1 cellular context compared by ENCODE assay signal in genomic region chr6:161313475-161313874, GRCh38.
A peak's percentile ranks its signal among the peaks of the same experiment; 100 is the strongest.
TF ChIP-seq lines count a peak whose summit lies in the region.

No MANE protein-coding gene starts in this region.

TF ChIP-seq in K562, 482 proteins besides CTCF, POLR2A, EP300 and RAD21 (continued from another document):
- 0 out of 2 replicates have a peak, but pooled peaks have one; percentile 14 for TF ChIP-seq HMBOX1 (IDR thresholded peaks at IDR 0.05)
- TF ChIP-seq CEBPB (tag; IDR thresholded peaks at IDR 0.05) = peak; percentile 21; the same call in 1 of the 2 replicates
